ENCODE assay signal across 36 cellular contexts in the genomic region with DNA sequence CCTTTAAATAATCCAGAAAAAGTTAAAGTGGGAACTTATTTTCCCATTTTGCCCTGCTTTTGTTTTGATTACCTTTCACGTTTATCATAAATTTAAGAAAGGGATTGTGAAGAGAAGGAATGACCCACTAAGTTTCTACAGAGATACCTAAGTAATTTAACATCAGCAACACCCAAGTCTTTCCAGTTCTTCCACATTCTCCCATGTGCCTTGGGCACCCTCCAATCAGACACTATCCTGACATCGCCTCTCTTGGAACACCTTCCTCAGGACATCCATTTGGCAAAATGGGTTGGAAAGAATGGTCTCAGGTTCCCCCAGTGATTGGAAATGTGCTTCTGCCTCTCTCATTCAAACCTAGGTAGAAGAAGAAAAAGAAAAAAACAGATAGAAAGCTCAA. TPM values are rescaled to one million over a fixed set of nuclear protein-coding genes. Genes with fewer than 3 reads are reported as not detected.
"Had no signal": no experiment of that assay in that cellular context is flagged by ENCODE, and none has a peak within 500 bp of the region (broad histone marks: within the 10 kb centered on the region; RNA-seq: fewer than 3 reads in every experiment).

No MANE protein-coding gene starts in this region.

- H3K4me1 ChIP-seq: breast epithelium, heart right ventricle had no signal

- ATAC-seq: activated CD4-positive, CD25-positive, alpha-beta regulatory T cell treated with anti-CD3 and anti-CD28 coated beads, Interleukin-2, amount 50 U/mL, for 24 hours; activated CD8-positive, alpha-beta memory T cell treated with anti-CD3 and anti-CD28 coated beads, Interleukin-2, amount 10 ng/mL, durations not matched to agents 7 days and 5 days; activated CD8-positive, alpha-beta T cell treated with anti-CD3 and anti-CD28 coated beads, Interleukin-2, amount 10 ng/mL, durations not matched to agents 7 days and 5 days; activated naive CD4-positive, alpha-beta T cell treated with anti-CD3 and anti-CD28 coated beads, Interleukin-2, amount 50 U/mL, for 72 hours; effector memory CD8-positive, alpha-beta T cell; gastroesophageal sphincter; heart right ventricle; T-helper 17 cell had no signal

- H3K27ac Mint-ChIP-seq: activated B cell treated with CpG ODN at 0.5 μM for 24 hours; activated CD4-positive, alpha-beta memory T cell treated with anti-CD3 and anti-CD28 coated beads for 36 hours; activated CD8-positive, alpha-beta memory T cell treated with anti-CD3 and anti-CD28 coated beads, Interleukin-2, amount 10 ng/mL, durations not matched to agents 7 days and 5 days; activated CD8-positive, alpha-beta T cell treated with anti-CD3 and anti-CD28 coated beads, Interleukin-2, amount 10 ng/mL, durations not matched to agents 7 days and 5 days; activated naive CD4-positive, alpha-beta T cell treated with anti-CD3 and anti-CD28 coated beads, Interleukin-2, amount 10 ng/mL, durations not matched to agents 7 days and 5 days; activated naive CD4-positive, alpha-beta T cell treated with anti-CD3 and anti-CD28 coated beads, Interleukin-2, amount 50 U/mL, for 72 hours; activated naive CD8-positive, alpha-beta T cell treated with anti-CD3 and anti-CD28 coated beads, Interleukin-2, amount 10 ng/mL, durations not matched to agents 7 days and 5 days; effector memory CD8-positive, alpha-beta T cell; T-helper 17 cell; T-helper 2 cell treated with Interferon-gamma antibody and Interleukin-4, amounts not matched to agents 5 μg/mL and 100 μg/mL, for 36 hours had no signal

- H3K27ac ChIP-seq: ascending aorta, esophagus muscularis mucosa, gastroesophageal sphincter, heart right ventricle, WERI-Rb-1 had no signal

- H3K9me3 ChIP-seq: gastroesophageal sphincter had no signal

- DNase-seq: activated B cell treated with CpG ODN at 0.5 μM for 24 hours; activated CD4-positive, alpha-beta memory T cell treated with anti-CD3 and anti-CD28 coated beads for 36 hours; activated CD4-positive, alpha-beta T cell treated with anti-CD3 and anti-CD28 coated beads for 48 hours; activated CD4-positive, alpha-beta T cell treated with anti-CD3 and anti-CD28 coated beads, Interleukin-2, amount 50 U/mL, for 1 hour; activated CD8-positive, alpha-beta memory T cell treated with anti-CD3 and anti-CD28 coated beads, Interleukin-2, amount 10 ng/mL, durations not matched to agents 7 days and 5 days; activated CD8-positive, alpha-beta memory T cell treated with anti-CD3 and anti-CD28 coated beads, Interleukin-2, amount 50 U/mL, for 4 hours; activated CD8-positive, alpha-beta T cell treated with anti-CD3 and anti-CD28 coated beads, Interleukin-2, amount 10 ng/mL, durations not matched to agents 7 days and 5 days; activated gamma-delta T cell; activated naive CD4-positive, alpha-beta T cell; activated naive CD4-positive, alpha-beta T cell treated with anti-CD3 and anti-CD28 coated beads, Interleukin-2, amount 10 ng/mL, durations not matched to agents 7 days and 5 days; activated naive CD8-positive, alpha-beta T cell treated with anti-CD3 and anti-CD28 coated beads, Interleukin-2, amount 10 ng/mL, durations not matched to agents 7 days and 5 days; activated T-cell treated with anti-CD3 and anti-CD28 coated beads, Interleukin-2, amount 50 U/mL, for 1 hour; activated T-cell treated with anti-CD3 and anti-CD28 coated beads, Interleukin-2, amount 50 U/mL, for 48 hours; cortex of kidney; dermis blood vessel endothelial cell; effector CD4-positive, alpha-beta T cell; effector memory CD8-positive, alpha-beta T cell; foreskin melanocyte; heart right ventricle; T-helper 1 cell; T-helper 17 cell; T1000; WERI-Rb-1 had no signal

- H3K27me3 ChIP-seq: ascending aorta, breast epithelium, esophagus muscularis mucosa, gastroesophageal sphincter, heart right ventricle had no signal

- H3K27me3 Mint-ChIP-seq: activated B cell treated with CpG ODN at 0.5 μM for 24 hours; activated CD4-positive, alpha-beta memory T cell treated with anti-CD3 and anti-CD28 coated beads for 36 hours; activated CD8-positive, alpha-beta memory T cell treated with anti-CD3 and anti-CD28 coated beads, Interleukin-2, amount 10 ng/mL, durations not matched to agents 7 days and 5 days; activated naive CD4-positive, alpha-beta T cell treated with anti-CD3 and anti-CD28 coated beads, Interleukin-2, amount 10 ng/mL, durations not matched to agents 7 days and 5 days; activated naive CD8-positive, alpha-beta T cell treated with anti-CD3 and anti-CD28 coated beads, Interleukin-2, amount 10 ng/mL, durations not matched to agents 7 days and 5 days; central memory CD8-positive, alpha-beta T cell; effector memory CD8-positive, alpha-beta T cell; T-helper 17 cell had no signal

- H3K4me3 Mint-ChIP-seq: activated B cell treated with CpG ODN at 0.5 μM for 24 hours; activated CD4-positive, alpha-beta memory T cell treated with anti-CD3 and anti-CD28 coated beads for 36 hours; activated CD8-positive, alpha-beta memory T cell treated with anti-CD3 and anti-CD28 coated beads, Interleukin-2, amount 10 ng/mL, durations not matched to agents 7 days and 5 days; activated CD8-positive, alpha-beta T cell treated with anti-CD3 and anti-CD28 coated beads, Interleukin-2, amount 10 ng/mL, durations not matched to agents 7 days and 5 days; activated naive CD4-positive, alpha-beta T cell treated with anti-CD3 and anti-CD28 coated beads, Interleukin-2, amount 10 ng/mL, durations not matched to agents 7 days and 5 days; activated naive CD8-positive, alpha-beta T cell treated with anti-CD3 and anti-CD28 coated beads, Interleukin-2, amount 10 ng/mL, durations not matched to agents 7 days and 5 days; brain; central memory CD8-positive, alpha-beta T cell; effector memory CD8-positive, alpha-beta T cell; T-helper 17 cell; T-helper 2 cell treated with Interferon-gamma antibody and Interleukin-4, amounts not matched to agents 5 μg/mL and 100 μg/mL, for 36 hours had no signal

- H3K4me1 Mint-ChIP-seq: activated B cell treated with CpG ODN at 0.5 μM for 24 hours; activated CD8-positive, alpha-beta memory T cell treated with anti-CD3 and anti-CD28 coated beads, Interleukin-2, amount 10 ng/mL, durations not matched to agents 7 days and 5 days; activated naive CD4-positive, alpha-beta T cell treated with anti-CD3 and anti-CD28 coated beads, Interleukin-2, amount 10 ng/mL, durations not matched to agents 7 days and 5 days; activated naive CD8-positive, alpha-beta T cell treated with anti-CD3 and anti-CD28 coated beads, Interleukin-2, amount 10 ng/mL, durations not matched to agents 7 days and 5 days; brain; central memory CD8-positive, alpha-beta T cell; T-helper 17 cell had no signal

- H3K4me3 ChIP-seq: ascending aorta, breast epithelium, esophagus muscularis mucosa, gastroesophageal sphincter, heart right ventricle had no signal

- H3K36me3 ChIP-seq: ascending aorta, breast epithelium, esophagus muscularis mucosa, gastroesophageal sphincter, heart right ventricle, WERI-Rb-1 had no signal

- H3K36me3 Mint-ChIP-seq: activated CD4-positive, alpha-beta memory T cell treated with anti-CD3 and anti-CD28 coated beads for 36 hours; activated CD8-positive, alpha-beta memory T cell treated with anti-CD3 and anti-CD28 coated beads, Interleukin-2, amount 10 ng/mL, durations not matched to agents 7 days and 5 days; activated naive CD4-positive, alpha-beta T cell treated with anti-CD3 and anti-CD28 coated beads, Interleukin-2, amount 10 ng/mL, durations not matched to agents 7 days and 5 days; activated naive CD8-positive, alpha-beta T cell treated with anti-CD3 and anti-CD28 coated beads, Interleukin-2, amount 10 ng/mL, durations not matched to agents 7 days and 5 days had no signal

RNA-seq across cellular contexts. Expression of a gene that starts 6.3 kb away (rescaled TPM):
- total RNA-seq: activated B cell treated with CpG ODN at 0.5 μM for 24 hours; activated CD4-positive, alpha-beta memory T cell treated with anti-CD3 and anti-CD28 coated beads for 36 hours; activated CD8-positive, alpha-beta memory T cell treated with anti-CD3 and anti-CD28 coated beads for 36 hours; activated CD8-positive, alpha-beta memory T cell treated with anti-CD3 and anti-CD28 coated beads, Interleukin-2, amount 10 ng/mL, durations not matched to agents 7 days and 5 days; activated CD8-positive, alpha-beta T cell treated with anti-CD3 and anti-CD28 coated beads, Interleukin-2, amount 10 ng/mL, durations not matched to agents 7 days and 5 days; activated naive CD4-positive, alpha-beta T cell treated with anti-CD3 and anti-CD28 coated beads, Interleukin-2, amount 50 U/mL, for 72 hours; activated naive CD8-positive, alpha-beta T cell treated with anti-CD3 and anti-CD28 coated beads, Interleukin-2, amount 10 ng/mL, durations not matched to agents 7 days and 5 days; ascending aorta; cardiac septum; dermis blood vessel endothelial cell; epithelial cell of proximal tubule; glomerular endothelial cell; T-helper 17 cell had no signal
- polyA plus RNA-seq: heart right ventricle had no signal

RNA-seq across cellular contexts. Expression of a gene that starts 53.0 kb away (rescaled TPM):
- total RNA-seq: activated B cell treated with CpG ODN at 0.5 μM for 24 hours; activated CD4-positive, alpha-beta memory T cell treated with anti-CD3 and anti-CD28 coated beads for 36 hours; activated CD8-positive, alpha-beta memory T cell treated with anti-CD3 and anti-CD28 coated beads for 36 hours; activated CD8-positive, alpha-beta memory T cell treated with anti-CD3 and anti-CD28 coated beads, Interleukin-2, amount 10 ng/mL, durations not matched to agents 7 days and 5 days; activated CD8-positive, alpha-beta T cell treated with anti-CD3 and anti-CD28 coated beads, Interleukin-2, amount 10 ng/mL, durations not matched to agents 7 days and 5 days; activated naive CD4-positive, alpha-beta T cell treated with anti-CD3 and anti-CD28 coated beads, Interleukin-2, amount 50 U/mL, for 72 hours; activated naive CD8-positive, alpha-beta T cell treated with anti-CD3 and anti-CD28 coated beads, Interleukin-2, amount 10 ng/mL, durations not matched to agents 7 days and 5 days; epithelial cell of proximal tubule; glomerular endothelial cell; T-helper 17 cell had no signal
